In genomic region chr3:168878655-168879054, GRCh38 we compare ENCODE assay signal across 15 cellular contexts.
DNase-seq lines count a peak whose midpoint lies in the region; ATAC-seq and TF ChIP-seq lines count a peak whose summit lies in the region.
"Had no signal": no experiment of that assay in that cellular context is flagged by ENCODE, and none has a peak within 500 bp of the region (broad histone marks: within the 10 kb centered on the region; RNA-seq: fewer than 3 reads in every experiment).

No MANE protein-coding gene starts in this region.

- H3K9me3 ChIP-seq in left lung (no peaks in the 10 kb centered on the region), gastroesophageal sphincter (no peaks in the 10 kb centered on the region)
- H3K9me3 ChIP-seq: body of pancreas, SJSA1 had no signal

- ATAC-seq in left lung (peak; percentile 43), gastroesophageal sphincter (no peak)
- ATAC-seq: body of pancreas, GM23338 had no signal

- H3K4me1 Mint-ChIP-seq in activated T-helper 2 cell treated with anti-CD3 and anti-CD28 coated beads, Interferon-gamma antibody, Interleukin-2, Interleukin-4, amounts not matched to agents 10 μg/mL and 5 μg/mL and 100 μg/mL, durations not matched to agents 14 hours and 24 hours and 36 hours (ENCODE audit: low read depth), result peaks cover 4% of the 10 kb centered on the region
- H3K4me1 Mint-ChIP-seq: memory B cell had no signal

- H3K4me3 Mint-ChIP-seq in activated T-helper 2 cell treated with anti-CD3 and anti-CD28 coated beads, Interferon-gamma antibody, Interleukin-2, Interleukin-4, amounts not matched to agents 10 μg/mL and 5 μg/mL and 100 μg/mL, durations not matched to agents 14 hours and 24 hours and 36 hours (ENCODE audit: low read depth), result no peak overlapping the region
- H3K4me3 Mint-ChIP-seq: activated naive CD4-positive, alpha-beta T cell treated with anti-CD3 and anti-CD28 coated beads for 36 hours; memory B cell had no signal

- DNase-seq in GM03348 (ENCODE audit: low spot score) (peak; percentile 7), HS-5 (ENCODE audit: low read depth) (peak; percentile 23), brain microvascular endothelial cell (peak; percentile 43), left lung (no peak), SHP77 treated with DMSO at 0.1 percent for 48 hours (lab: John Stamatoyannopoulos, UW) (no peak), NCI-H774 (lab: John Stamatoyannopoulos, UW) (no peak)
- DNase-seq in activated T-helper 2 cell treated with anti-CD3 and anti-CD28 coated beads, Interferon-gamma antibody, Interleukin-2, Interleukin-4, amounts not matched to agents 10 μg/mL and 5 μg/mL and 100 μg/mL, durations not matched to agents 14 hours and 24 hours and 36 hours (ENCODE audit: low spot score), result no peak
- DNase-seq: activated CD4-positive, alpha-beta T cell treated with anti-CD3 and anti-CD28 coated beads for 4 hours; activated naive CD4-positive, alpha-beta T cell treated with anti-CD3 and anti-CD28 coated beads for 36 hours; body of pancreas; NCI-H226 had no signal

- intact Hi-C loops in left lung (cut with DNase I), result no loop called here
- intact Hi-C loops in activated T-helper 2 cell treated with anti-CD3 and anti-CD28 coated beads, Interferon-gamma antibody, Interleukin-2, Interleukin-4, amounts not matched to agents 10 μg/mL and 5 μg/mL and 100 μg/mL, durations not matched to agents 14 hours and 24 hours and 36 hours (cut with micrococcal nuclease), result no loop called here

- no peaks in the 10 kb centered on the region for H3K27me3 Mint-ChIP-seq in activated T-helper 2 cell treated with anti-CD3 and anti-CD28 coated beads, Interferon-gamma antibody, Interleukin-2, Interleukin-4, amounts not matched to agents 10 μg/mL and 5 μg/mL and 100 μg/mL, durations not matched to agents 14 hours and 24 hours and 36 hours (ENCODE audit: low read depth)
- H3K27me3 Mint-ChIP-seq: memory B cell had no signal

- H3K27me3 ChIP-seq in brain microvascular endothelial cell (replicated peaks), result no peaks in the 10 kb centered on the region
- no peaks in the 10 kb centered on the region for H3K27me3 ChIP-seq in left lung
- H3K27me3 ChIP-seq in gastroesophageal sphincter, result no peaks in the 10 kb centered on the region
- H3K27me3 ChIP-seq: body of pancreas, SJSA1 had no signal

- TF ChIP-seq EP300 in gastroesophageal sphincter (IDR thresholded peaks at IDR 0.05), result no peak

- no peaks in the 10 kb centered on the region for H3K9me3 Mint-ChIP-seq in activated T-helper 2 cell treated with anti-CD3 and anti-CD28 coated beads, Interferon-gamma antibody, Interleukin-2, Interleukin-4, amounts not matched to agents 10 μg/mL and 5 μg/mL and 100 μg/mL, durations not matched to agents 14 hours and 24 hours and 36 hours
- H3K9me3 Mint-ChIP-seq: activated naive CD4-positive, alpha-beta T cell treated with anti-CD3 and anti-CD28 coated beads for 36 hours; GM23338; memory B cell had no signal

- no peaks in the 10 kb centered on the region for H3K4me1 ChIP-seq in left lung
- H3K4me1 ChIP-seq in gastroesophageal sphincter, result no peaks in the 10 kb centered on the region
- H3K4me1 ChIP-seq: SJSA1 had no signal

- H3K27ac ChIP-seq in brain microvascular endothelial cell (peak overlapping the region; percentile 7), left lung (no peak overlapping the region), gastroesophageal sphincter (no peak overlapping the region)
- H3K27ac ChIP-seq: body of pancreas, SJSA1 had no signal

- WGBS in gastroesophageal sphincter (ENCODE audit: low coverage in 1 of 2), 2 donors, result 71 to 79% methylated on average over 1 of the region's 1 CpG

- no peaks in the 10 kb centered on the region for H3K36me3 ChIP-seq in brain microvascular endothelial cell (replicated peaks)
- H3K36me3 ChIP-seq in left lung, result no peaks in the 10 kb centered on the region
- no peaks in the 10 kb centered on the region for H3K36me3 ChIP-seq in gastroesophageal sphincter
- H3K36me3 ChIP-seq: SJSA1 had no signal

- no peaks in the 10 kb centered on the region for H3K36me3 Mint-ChIP-seq in activated T-helper 2 cell treated with anti-CD3 and anti-CD28 coated beads, Interferon-gamma antibody, Interleukin-2, Interleukin-4, amounts not matched to agents 10 μg/mL and 5 μg/mL and 100 μg/mL, durations not matched to agents 14 hours and 24 hours and 36 hours (ENCODE audit: low read depth)
- H3K36me3 Mint-ChIP-seq: memory B cell had no signal

- in situ Hi-C loops in brain microvascular endothelial cell (cut with HindIII; ENCODE audit: low pct_ligation_motif_present, low sequenced_read_pairs), result no loop called here

- H3K4me3 ChIP-seq in brain microvascular endothelial cell (ENCODE audit: low read depth, low read length) (no peak overlapping the region), left lung (no peak overlapping the region), gastroesophageal sphincter (no peak overlapping the region)
- H3K4me3 ChIP-seq: body of pancreas, GM23338, SJSA1 had no signal

- TF ChIP-seq CTCF in brain microvascular endothelial cell (IDR thresholded peaks at IDR 0.05; ENCODE audit: low read depth, low read length, missing control alignments), result no peak
- no peak for TF ChIP-seq CTCF in left lung (IDR thresholded peaks at IDR 0.05)
- TF ChIP-seq CTCF in gastroesophageal sphincter (IDR thresholded peaks at IDR 0.05), result no peak

- TF ChIP-seq POLR2A in gastroesophageal sphincter (IDR thresholded peaks at IDR 0.05), result no peak

- no peak overlapping the region for H3K27ac Mint-ChIP-seq in activated T-helper 2 cell treated with anti-CD3 and anti-CD28 coated beads, Interferon-gamma antibody, Interleukin-2, Interleukin-4, amounts not matched to agents 10 μg/mL and 5 μg/mL and 100 μg/mL, durations not matched to agents 14 hours and 24 hours and 36 hours
- H3K27ac Mint-ChIP-seq: activated naive CD4-positive, alpha-beta T cell treated with anti-CD3 and anti-CD28 coated beads for 36 hours; GM23338; memory B cell had no signal

Comparison
In these comparisons a context has a peak if more than half of its experiments do, and no peak if none do; other contexts are left out.
1. DNase-seq: peak in GM03348 (single experiment), HS-5 (single experiment) and brain microvascular endothelial cell (single experiment); none in left lung (0 of 2), activated T-helper 2 cell treated with anti-CD3 and anti-CD28 coated beads, Interferon-gamma antibody, Interleukin-2, Interleukin-4, amounts not matched to agents 10 μg/mL and 5 μg/mL and 100 μg/mL, durations not matched to agents 14 hours and 24 hours and 36 hours (single experiment), SHP77 treated with DMSO at 0.1 percent for 48 hours (single experiment) and NCI-H774 (single experiment).